ENCODE assay signal across 11 cellular contexts in genomic region chr22:42683599-42684283, GRCh38. TPM values are rescaled to one million over a fixed set of nuclear protein-coding genes. Genes with fewer than 3 reads are reported as not detected.
DNase-seq lines count a peak whose midpoint lies in the region; ATAC-seq lines count a peak whose summit lies in the region.
"Had no signal": no experiment of that assay in that cellular context is flagged by ENCODE, and none has a peak within 500 bp of the region (broad histone marks: within the 10 kb centered on the region; RNA-seq: fewer than 3 reads in every experiment).

No MANE protein-coding gene starts in this region.

- H3K4me3 ChIP-seq in esophagus (ENCODE audit: low read depth in 1 of 2, low read length in 2 of 2) = no peak overlapping the region
- H3K4me3 ChIP-seq in subcutaneous abdominal adipose tissue (ENCODE audit: low read depth in 1 of 5, low read length in 5 of 5) = peak overlapping the region in 1 of 5 donors; percentile 22

- DNase-seq in NCI-H2171 treated with DMSO at 0.1 percent for 48 hours (lab: John Stamatoyannopoulos, UW) (peak; percentile 58), medulla oblongata (ENCODE audit: extremely low spot score) (peak; percentile 61), Kasumi-1 (lab: John Stamatoyannopoulos, UW) (no peak), DMS53 (lab: John Stamatoyannopoulos, UW) (no peak)
- DNase-seq: activated CD8-positive, alpha-beta T cell treated with anti-CD3 and anti-CD28 coated beads, Interleukin-2, amount 10 ng/mL, durations not matched to agents 7 days and 5 days; activated naive CD8-positive, alpha-beta T cell treated with anti-CD3 and anti-CD28 coated beads for 36 hours; CD4-positive, alpha-beta memory T cell had no signal

- no peaks in the 10 kb centered on the region for H3K27me3 ChIP-seq in esophagus (ENCODE audit: control insufficient read depth in 1 of 2, insufficient read depth in 2 of 2, low read length in 2 of 2)
- H3K27me3 ChIP-seq in subcutaneous abdominal adipose tissue (ENCODE audit: control insufficient read depth in 5 of 5, insufficient read depth in 4 of 5, low read length in 5 of 5) = no peaks in the 10 kb centered on the region

- peaks cover 8 to 21% of the 10 kb centered on the region in 2 donors for H3K4me1 ChIP-seq in esophagus (ENCODE audit: control insufficient read depth in 2 of 2, insufficient read depth in 2 of 2, low read length in 1 of 2)
- peaks cover 34 to 83% (median 74%) of the 10 kb centered on the region in 5 donors for H3K4me1 ChIP-seq in subcutaneous abdominal adipose tissue (ENCODE audit: control insufficient read depth in 5 of 5, insufficient read depth in 5 of 5, low read length in 5 of 5)

- H3K9me3 ChIP-seq in esophagus (ENCODE audit: control insufficient read depth in 2 of 2, insufficient read depth in 1 of 2, low read depth in 1 of 2, low read length in 1 of 2) (peaks cover 0 to 2% of the 10 kb centered on the region in 2 donors), subcutaneous abdominal adipose tissue (ENCODE audit: control insufficient read depth in 5 of 5, low read length in 5 of 5) (peaks cover 0 to 2% (median 2%) of the 10 kb centered on the region in 5 donors)

- H3K27ac ChIP-seq in esophagus (ENCODE audit: low read depth in 2 of 2, low read length in 1 of 2) (peak overlapping the region; percentile 48 to 66), subcutaneous abdominal adipose tissue (ENCODE audit: low read depth, low read length) (peak overlapping the region; percentile 89)

- ATAC-seq in HG02970 (IDR thresholded peaks at IDR 0.05; ENCODE audit: low FRiP score, unreplicated experiment) = no peak
- no peak for ATAC-seq in GM18519 (IDR thresholded peaks at IDR 0.05; ENCODE audit: low FRiP score, unreplicated experiment)
- ATAC-seq: activated CD8-positive, alpha-beta T cell treated with anti-CD3 and anti-CD28 coated beads, Interleukin-2, amount 10 ng/mL, durations not matched to agents 7 days and 5 days had no signal

- WGBS in esophagus, 2 donors = 47 to 51% methylated on average over 8 of the region's 8 CpGs

- peak overlapping the region in 4 of 5 donors; percentile 27 to 63 (median 57) for H3K9ac ChIP-seq in subcutaneous abdominal adipose tissue (ENCODE audit: low read length in 5 of 5)

- H3K36me3 ChIP-seq in esophagus (ENCODE audit: control insufficient read depth in 2 of 2, insufficient read depth in 2 of 2, low read length in 1 of 2) = no peaks in the 10 kb centered on the region
- no peaks in the 10 kb centered on the region for H3K36me3 ChIP-seq in subcutaneous abdominal adipose tissue (ENCODE audit: control insufficient read depth in 5 of 5, insufficient read depth in 5 of 5, low read length in 5 of 5)

RNA-seq across cellular contexts. Expression of gene CYB5R3, which starts 34.5 kb away (rescaled TPM):
- polyA plus RNA-seq in esophagus = 100 to 1,000 TPM in 1 of 2 donors, 10 to 100 TPM in 1; 52.7 to 112 TPM

RNA-seq across cellular contexts. Expression of gene A4GALT, which starts 36.9 kb away (rescaled TPM):
- 10 to 100 TPM; 19.3 to 50.3 TPM for polyA plus RNA-seq in esophagus
- polyA plus RNA-seq: CD4-positive, alpha-beta memory T cell had no signal

RNA-seq across cellular contexts. Expression of gene ATP5MGL, which starts 43.3 kb away (rescaled TPM):
- polyA plus RNA-seq in esophagus = under 1 TPM in 1 of 2 donors, not detected in 1; 0.31 TPM

Comparison
In these comparisons a context has a peak if more than half of its experiments do, and no peak if none do; other contexts are left out.
1. DNase-seq: peak in NCI-H2171 treated with DMSO at 0.1 percent for 48 hours (single experiment) and medulla oblongata (single experiment); none in Kasumi-1 (0 of 2) and DMS53 (single experiment).